In genomic region chr13:33258437-33259193, GRCh38 we compare ENCODE assay signal across 16 cellular contexts. TPM values are rescaled to one million over a fixed set of nuclear protein-coding genes. Genes with fewer than 3 reads are reported as not detected.
DNase-seq lines count a peak whose midpoint lies in the region; ATAC-seq, FAIRE-seq and TF ChIP-seq lines count a peak whose summit lies in the region.
"Had no signal": no experiment of that assay in that cellular context is flagged by ENCODE, and none has a peak within 500 bp of the region (broad histone marks: within the 10 kb centered on the region; RNA-seq: fewer than 3 reads in every experiment).

No MANE protein-coding gene starts in this region.

- H3K36me3 Mint-ChIP-seq in astrocyte (ENCODE audit: low read depth, unreplicated experiment): peaks cover 16% of the 10 kb centered on the region
- H3K36me3 Mint-ChIP-seq: activated naive CD4-positive, alpha-beta T cell treated with anti-CD3 and anti-CD28 coated beads, Interleukin-2, amount 10 ng/mL, durations not matched to agents 7 days and 5 days had no signal

- intact Hi-C loops in Right ventricle myocardium superior (cut with DNase I): no loop called here

- H3K9ac ChIP-seq in astrocyte (ENCODE audit: low read length): no peak overlapping the region

- no peak overlapping the region for H2AFZ ChIP-seq in astrocyte (ENCODE audit: low read depth, low read length)

- FAIRE-seq in astrocyte (lab: Jason Lieb, UNC) (peak; percentile 20), H54 (lab: Jason Lieb, UNC) (no peak)
- FAIRE-seq: endometrium, GM18507 had no signal

- no peak overlapping the region for H3K4me2 ChIP-seq in astrocyte (ENCODE audit: low read length)

- ATAC-seq in Right ventricle myocardium superior (ENCODE audit: poor library complexity) (peak; percentile 32), omental fat pad (ENCODE audit: low FRiP score) (peak; percentile 46), HG02588 (IDR thresholded peaks at IDR 0.05; ENCODE audit: unreplicated experiment) (no peak)

- no peaks in the 10 kb centered on the region for H3K27me3 ChIP-seq in astrocyte (ENCODE audit: insufficient read depth, low read length)

- no peaks in the 10 kb centered on the region for H3K9me3 ChIP-seq in astrocyte (ENCODE audit: insufficient read depth, low read depth, low read length)

- no peak for TF ChIP-seq POLR2A in H54 (IDR thresholded peaks at IDR 0.05; ENCODE audit: low read depth, low read length)

- no peaks in the 10 kb centered on the region for H3K9me3 Mint-ChIP-seq in astrocyte (ENCODE audit: unreplicated experiment)
- H3K9me3 Mint-ChIP-seq: activated naive CD4-positive, alpha-beta T cell treated with anti-CD3 and anti-CD28 coated beads, Interleukin-2, amount 10 ng/mL, durations not matched to agents 7 days and 5 days had no signal

- TF ChIP-seq CTCF in astrocyte (IDR thresholded peaks at IDR 0.05; ENCODE audit: insufficient read depth, low read depth, low read length) (no peak), omental fat pad (IDR thresholded peaks at IDR 0.05) (no peak)

- peaks cover 100% of the 10 kb centered on the region for H3K79me2 ChIP-seq in astrocyte (ENCODE audit: insufficient read depth, low read length)

- peak overlapping the region; percentile 55 for H3K27ac Mint-ChIP-seq in astrocyte (ENCODE audit: unreplicated experiment)
- H3K27ac Mint-ChIP-seq: activated naive CD4-positive, alpha-beta T cell treated with anti-CD3 and anti-CD28 coated beads, Interleukin-2, amount 10 ng/mL, durations not matched to agents 7 days and 5 days; progenitor cell of endocrine pancreas had no signal

- peaks cover 33% of the 10 kb centered on the region for H3K4me1 ChIP-seq in astrocyte (ENCODE audit: insufficient read depth, low read length)

- no peak overlapping the region for H3K4me3 ChIP-seq in astrocyte (ENCODE audit: insufficient read depth, low read depth, low read length)

- no peak overlapping the region for H3K27ac ChIP-seq in astrocyte (ENCODE audit: low read depth, low read length)

- no peaks in the 10 kb centered on the region for H3K27me3 Mint-ChIP-seq in astrocyte (ENCODE audit: low read depth, unreplicated experiment)
- H3K27me3 Mint-ChIP-seq: activated naive CD4-positive, alpha-beta T cell treated with anti-CD3 and anti-CD28 coated beads, Interleukin-2, amount 10 ng/mL, durations not matched to agents 7 days and 5 days; progenitor cell of endocrine pancreas had no signal

- H3K4me1 Mint-ChIP-seq in astrocyte (ENCODE audit: low read depth, unreplicated experiment): peaks cover 67% of the 10 kb centered on the region
- H3K4me1 Mint-ChIP-seq: activated naive CD4-positive, alpha-beta T cell treated with anti-CD3 and anti-CD28 coated beads, Interleukin-2, amount 10 ng/mL, durations not matched to agents 7 days and 5 days had no signal

- DNase-seq in AG08395 (ENCODE audit: low spot score) (peak; percentile 58), astrocyte (ENCODE audit: low read depth) (no peak), Right ventricle myocardium superior (no peak), omental fat pad (ENCODE audit: low spot score) (no peak), EL (no peak), H54 (ENCODE audit: insufficient read length, low spot score) (no peak)
- DNase-seq in stimulated activated CD4-positive, alpha-beta T cell treated with anti-CD3 and anti-CD28 coated beads, Interleukin-4, amount 100 ng/mL, for 4 hours: no peak
- DNase-seq: ACHN; activated CD4-positive, alpha-beta T cell treated with anti-CD3 and anti-CD28 coated beads, Interleukin-2, amount 50 U/mL, for 4 hours; activated naive CD4-positive, alpha-beta T cell treated with anti-CD3 and anti-CD28 coated beads, Interleukin-2, amount 10 ng/mL, durations not matched to agents 7 days and 5 days; islet precursor cell; NCI-H1436 treated with DMSO at 0.1 percent for 48 hours had no signal

- H4K20me1 ChIP-seq in astrocyte (ENCODE audit: insufficient read depth, low read length): peaks cover 22% of the 10 kb centered on the region

- H3K4me3 Mint-ChIP-seq in astrocyte (ENCODE audit: unreplicated experiment): peak overlapping the region; percentile 50
- H3K4me3 Mint-ChIP-seq: activated naive CD4-positive, alpha-beta T cell treated with anti-CD3 and anti-CD28 coated beads, Interleukin-2, amount 10 ng/mL, durations not matched to agents 7 days and 5 days had no signal

- no peaks in the 10 kb centered on the region for H3K36me3 ChIP-seq in astrocyte (ENCODE audit: insufficient read depth, low read length)

RNA-seq across cellular contexts. Expression of gene STARD13, which starts 26.9 kb away (rescaled TPM):
- total RNA-seq in astrocyte: 28.7 and 30.1 TPM in 2 replicates
- total RNA-seq in Right ventricle myocardium superior: 36.4 TPM
- total RNA-seq in omental fat pad: 10 to 100 TPM; 31.1 to 63.4 (median 38.9) TPM
